In the genomic region with DNA sequence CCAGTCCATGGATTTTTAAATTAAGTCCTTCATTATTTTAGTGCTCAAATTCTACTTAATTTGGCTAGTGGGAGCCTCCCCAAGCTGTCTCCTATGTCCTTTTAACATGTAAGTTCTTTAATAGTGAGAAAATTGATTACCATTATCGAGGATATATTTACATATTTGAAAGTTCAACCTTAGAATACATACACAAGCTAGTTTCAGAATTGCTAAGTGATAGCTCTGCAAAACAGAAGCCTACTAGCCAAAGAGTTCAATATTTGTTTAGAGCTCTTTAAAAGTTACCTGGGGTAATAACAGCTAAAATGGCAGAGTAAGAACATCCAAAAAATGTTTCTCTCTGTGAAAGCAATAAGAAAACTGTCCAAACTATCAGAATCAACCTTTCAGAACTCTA, we compare ENCODE assay signal across 23 cellular contexts. TPM values are rescaled to one million over a fixed set of nuclear protein-coding genes. Genes with fewer than 3 reads are reported as not detected.
"Had no signal": no experiment of that assay in that cellular context is flagged by ENCODE, and none has a peak within 500 bp of the region (broad histone marks: within the 10 kb centered on the region; RNA-seq: fewer than 3 reads in every experiment).

No MANE protein-coding gene starts in this region.

- ATAC-seq: esophagus mucosa; gastrocnemius medialis; heart right ventricle; left cardiac atrium; left lung; left ventricle myocardium superior; lower lobe of right lung; mucosa of descending colon; naive thymus-derived CD8-positive, alpha-beta T cell had no signal

- H3K4me1 ChIP-seq: esophagus squamous epithelium, gastrocnemius medialis, heart right ventricle, left lung, lower lobe of right lung had no signal

- H3K4me1 Mint-ChIP-seq: mesothelial cell of epicardium; naive B cell; naive thymus-derived CD8-positive, alpha-beta T cell had no signal

- H3K4me3 ChIP-seq: coronary artery, dorsolateral prefrontal cortex, esophagus squamous epithelium, gastrocnemius medialis, heart right ventricle, left lung, lower lobe of right lung, mucosa of descending colon had no signal

- H3K27ac Mint-ChIP-seq: mesothelial cell of epicardium had no signal

- DNase-seq: dermis blood vessel endothelial cell; dorsolateral prefrontal cortex; effector CD4-positive, alpha-beta T cell; effector memory CD4-positive, alpha-beta T cell; erythroblast; esophagus squamous epithelium; foreskin fibroblast; gastrocnemius medialis; glutamatergic neuron; head of caudate nucleus; heart right ventricle; hippocampal formation; left cardiac atrium; left lung; left ventricle myocardium superior; lower lobe of right lung; mucosa of descending colon; naive B cell; naive thymus-derived CD8-positive, alpha-beta T cell had no signal

- H3K27ac ChIP-seq: coronary artery, dorsolateral prefrontal cortex, epithelial cell of prostate, esophagus squamous epithelium, gastrocnemius medialis, heart right ventricle, left lung, lower lobe of right lung had no signal

- H3K9me3 ChIP-seq: esophagus squamous epithelium, gastrocnemius medialis, heart right ventricle, left lung, lower lobe of right lung, mucosa of descending colon had no signal

- H3K27me3 ChIP-seq: dorsolateral prefrontal cortex, esophagus squamous epithelium, gastrocnemius medialis, heart right ventricle, left lung had no signal

- H3K4me3 Mint-ChIP-seq: mesothelial cell of epicardium; naive B cell; naive thymus-derived CD8-positive, alpha-beta T cell had no signal

- H3K27me3 Mint-ChIP-seq: naive B cell; naive thymus-derived CD8-positive, alpha-beta T cell had no signal

- H3K9me3 Mint-ChIP-seq: mesothelial cell of epicardium; naive B cell; naive thymus-derived CD8-positive, alpha-beta T cell had no signal

RNA-seq across cellular contexts. Expression of gene LOX, which starts 48.2 kb away (rescaled TPM):
- total RNA-seq: naive thymus-derived CD8-positive, alpha-beta T cell had no signal
- polyA plus RNA-seq: naive thymus-derived CD8-positive, alpha-beta T cell had no signal
